In genomic region chr19:6402834-6403608, GRCh38 we compare ENCODE assay signal across 1 cellular context.
TF ChIP-seq lines count a peak whose summit lies in the region.

No MANE protein-coding gene starts in this region.

TF ChIP-seq in HepG2, 621 proteins besides CTCF, POLR2A, EP300 and RAD21 (continued from another document and continues in another):
- TF ChIP-seq PRMT3 (CRISPR knock-in tag; IDR thresholded peaks at IDR 0.05; ENCODE audit: borderline replicate concordance, low read depth), result no peak
- TF ChIP-seq GFI1 (CRISPR knock-in tag; IDR thresholded peaks at IDR 0.05; ENCODE audit: borderline replicate concordance), result peak; percentile 94
- TF ChIP-seq SRSF1 (optimal IDR thresholded peaks at IDR 0.05; ENCODE audit: low read depth, low read length), result no peak
- TF ChIP-seq PITX1 (CRISPR knock-in tag; IDR thresholded peaks at IDR 0.05), result 0 out of 2 replicates have a peak, but pooled peaks have one; percentile 21
- TF ChIP-seq TFDP2 (CRISPR knock-in tag; IDR thresholded peaks at IDR 0.05), result no peak
- TF ChIP-seq DPF2 (CRISPR knock-in tag; IDR thresholded peaks at IDR 0.05; ENCODE audit: borderline replicate concordance, low read depth), result peak; percentile 19; the same call in 1 of the 2 replicates
- TF ChIP-seq HOXA3 (CRISPR knock-in tag; IDR thresholded peaks at IDR 0.05), result peak; percentile 40; the same call in 1 of the 2 replicates
- TF ChIP-seq NR2F6 (IDR thresholded peaks at IDR 0.05), result peak; percentile 94
- TF ChIP-seq NR2F6 (CRISPR knock-in tag; IDR thresholded peaks at IDR 0.05), result peak; percentile 85
- TF ChIP-seq ZNF317 (CRISPR knock-in tag; IDR thresholded peaks at IDR 0.05), result no peak
- peak; percentile 28; the same call in 1 of the 2 replicates for TF ChIP-seq POGK (CRISPR knock-in tag; conservative IDR thresholded peaks at IDR 0.05)
- peak; percentile 41; the same call in 1 of the 2 replicates for TF ChIP-seq ZBTB7B (CRISPR knock-in tag; IDR thresholded peaks at IDR 0.05)
- TF ChIP-seq HDAC2 (CRISPR knock-in tag; IDR thresholded peaks at IDR 0.05), result peak; percentile 62
- 0 out of 2 replicates have a peak, but pooled peaks have one; percentile 12 for TF ChIP-seq ZFY (CRISPR knock-in tag; IDR thresholded peaks at IDR 0.05)
- TF ChIP-seq TFAP4 (IDR thresholded peaks at IDR 0.05; ENCODE audit: borderline replicate concordance, low read depth), result peak; percentile 81
- TF ChIP-seq, protein P1, sequence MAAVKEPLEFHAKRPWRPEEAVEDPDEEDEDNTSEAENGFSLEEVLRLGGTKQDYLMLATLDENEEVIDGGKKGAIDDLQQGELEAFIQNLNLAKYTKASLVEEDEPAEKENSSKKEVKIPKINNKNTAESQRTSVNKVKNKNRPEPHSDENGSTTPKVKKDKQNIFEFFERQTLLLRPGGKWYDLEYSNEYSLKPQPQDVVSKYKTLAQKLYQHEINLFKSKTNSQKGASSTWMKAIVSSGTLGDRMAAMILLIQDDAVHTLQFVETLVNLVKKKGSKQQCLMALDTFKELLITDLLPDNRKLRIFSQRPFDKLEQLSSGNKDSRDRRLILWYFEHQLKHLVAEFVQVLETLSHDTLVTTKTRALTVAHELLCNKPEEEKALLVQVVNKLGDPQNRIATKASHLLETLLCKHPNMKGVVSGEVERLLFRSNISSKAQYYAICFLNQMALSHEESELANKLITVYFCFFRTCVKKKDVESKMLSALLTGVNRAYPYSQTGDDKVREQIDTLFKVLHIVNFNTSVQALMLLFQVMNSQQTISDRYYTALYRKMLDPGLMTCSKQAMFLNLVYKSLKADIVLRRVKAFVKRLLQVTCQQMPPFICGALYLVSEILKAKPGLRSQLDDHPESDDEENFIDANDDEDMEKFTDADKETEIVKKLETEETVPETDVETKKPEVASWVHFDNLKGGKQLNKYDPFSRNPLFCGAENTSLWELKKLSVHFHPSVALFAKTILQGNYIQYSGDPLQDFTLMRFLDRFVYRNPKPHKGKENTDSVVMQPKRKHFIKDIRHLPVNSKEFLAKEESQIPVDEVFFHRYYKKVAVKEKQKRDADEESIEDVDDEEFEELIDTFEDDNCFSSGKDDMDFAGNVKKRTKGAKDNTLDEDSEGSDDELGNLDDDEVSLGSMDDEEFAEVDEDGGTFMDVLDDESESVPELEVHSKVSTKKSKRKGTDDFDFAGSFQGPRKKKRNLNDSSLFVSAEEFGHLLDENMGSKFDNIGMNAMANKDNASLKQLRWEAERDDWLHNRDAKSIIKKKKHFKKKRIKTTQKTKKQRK (IDR thresholded peaks at IDR 0.05; ENCODE audit: low read length), result no peak
- no peak for TF ChIP-seq ZNF550 (CRISPR knock-in tag; IDR thresholded peaks at IDR 0.05; ENCODE audit: borderline replicate concordance)
- peak; percentile 78 for TF ChIP-seq TCF7 (IDR thresholded peaks at IDR 0.05; ENCODE audit: low read depth)
- no peak for TF ChIP-seq PAX8 (CRISPR knock-in tag; IDR thresholded peaks at IDR 0.05; ENCODE audit: borderline replicate concordance)
- TF ChIP-seq RXRA (CRISPR knock-in tag; IDR thresholded peaks at IDR 0.05), result peak; percentile 58; the same call in 1 of the 2 replicates
- peak; percentile 72 for TF ChIP-seq BCL6 (CRISPR knock-in tag; IDR thresholded peaks at IDR 0.05)
- peak; percentile 58; the same call in 1 of the 2 replicates for TF ChIP-seq MTA1 (CRISPR knock-in tag; IDR thresholded peaks at IDR 0.05; ENCODE audit: borderline replicate concordance)
- 0 out of 2 replicates have a peak, but pooled peaks have one; percentile 42 for TF ChIP-seq ZNF709 (CRISPR knock-in tag; IDR thresholded peaks at IDR 0.05)
- peak; percentile 81 for TF ChIP-seq NR2F2 (IDR thresholded peaks at IDR 0.05; ENCODE audit: borderline replicate concordance, low read depth)
- TF ChIP-seq, protein P2, sequence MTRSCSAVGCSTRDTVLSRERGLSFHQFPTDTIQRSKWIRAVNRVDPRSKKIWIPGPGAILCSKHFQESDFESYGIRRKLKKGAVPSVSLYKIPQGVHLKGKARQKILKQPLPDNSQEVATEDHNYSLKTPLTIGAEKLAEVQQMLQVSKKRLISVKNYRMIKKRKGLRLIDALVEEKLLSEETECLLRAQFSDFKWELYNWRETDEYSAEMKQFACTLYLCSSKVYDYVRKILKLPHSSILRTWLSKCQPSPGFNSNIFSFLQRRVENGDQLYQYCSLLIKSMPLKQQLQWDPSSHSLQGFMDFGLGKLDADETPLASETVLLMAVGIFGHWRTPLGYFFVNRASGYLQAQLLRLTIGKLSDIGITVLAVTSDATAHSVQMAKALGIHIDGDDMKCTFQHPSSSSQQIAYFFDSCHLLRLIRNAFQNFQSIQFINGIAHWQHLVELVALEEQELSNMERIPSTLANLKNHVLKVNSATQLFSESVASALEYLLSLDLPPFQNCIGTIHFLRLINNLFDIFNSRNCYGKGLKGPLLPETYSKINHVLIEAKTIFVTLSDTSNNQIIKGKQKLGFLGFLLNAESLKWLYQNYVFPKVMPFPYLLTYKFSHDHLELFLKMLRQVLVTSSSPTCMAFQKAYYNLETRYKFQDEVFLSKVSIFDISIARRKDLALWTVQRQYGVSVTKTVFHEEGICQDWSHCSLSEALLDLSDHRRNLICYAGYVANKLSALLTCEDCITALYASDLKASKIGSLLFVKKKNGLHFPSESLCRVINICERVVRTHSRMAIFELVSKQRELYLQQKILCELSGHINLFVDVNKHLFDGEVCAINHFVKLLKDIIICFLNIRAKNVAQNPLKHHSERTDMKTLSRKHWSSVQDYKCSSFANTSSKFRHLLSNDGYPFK (CRISPR knock-in tag; IDR thresholded peaks at IDR 0.05; ENCODE audit: borderline replicate concordance), result 0 out of 2 replicates have a peak, but pooled peaks have one; percentile 40
- peak; percentile 98 for TF ChIP-seq MYNN (CRISPR knock-in tag; IDR thresholded peaks at IDR 0.05; ENCODE audit: low read depth)
- peak; percentile 53; the same call in 1 of the 2 replicates for TF ChIP-seq KLF12 (CRISPR knock-in tag; IDR thresholded peaks at IDR 0.05; ENCODE audit: borderline replicate concordance)
- peak; percentile 50; the same call in 1 of the 2 replicates for TF ChIP-seq SOX5 (CRISPR knock-in tag; IDR thresholded peaks at IDR 0.05; ENCODE audit: borderline replicate concordance)
- peak; percentile 71; the same call in 1 of the 2 replicates for TF ChIP-seq ZNF503 (CRISPR knock-in tag; IDR thresholded peaks at IDR 0.05)
- peak; percentile 97 for TF ChIP-seq TBX2 (CRISPR knock-in tag; IDR thresholded peaks at IDR 0.05; ENCODE audit: borderline replicate concordance)
- TF ChIP-seq XRCC5 (optimal IDR thresholded peaks at IDR 0.05; ENCODE audit: low read length), result peak; percentile 58
- 0 out of 2 replicates have a peak, but pooled peaks have one; percentile 13 for TF ChIP-seq NAIF1 (CRISPR knock-in tag; IDR thresholded peaks at IDR 0.05; ENCODE audit: borderline replicate concordance)
- TF ChIP-seq THAP11 (CRISPR knock-in tag; IDR thresholded peaks at IDR 0.05), result peak; percentile 41
- TF ChIP-seq MYC (CRISPR knock-in tag; IDR thresholded peaks at IDR 0.05; ENCODE audit: borderline replicate concordance), result peak; percentile 42; the same call in 1 of the 2 replicates
- TF ChIP-seq MAZ (IDR thresholded peaks at IDR 0.05; ENCODE audit: borderline replicate concordance, low read depth, low read length), result peak; percentile 39; the same call in 1 of the 2 replicates
- TF ChIP-seq MAZ (CRISPR knock-in tag; IDR thresholded peaks at IDR 0.05; ENCODE audit: low read depth), result 0 out of 2 replicates have a peak, but pooled peaks have one; percentile 30
- TF ChIP-seq NCOR1 (IDR thresholded peaks at IDR 0.05; ENCODE audit: borderline replicate concordance, low read length), result peak; percentile 71
- TF ChIP-seq ZNF652 (CRISPR knock-in tag; IDR thresholded peaks at IDR 0.05; ENCODE audit: borderline replicate concordance, low read depth), result 0 out of 2 replicates have a peak, but pooled peaks have one; percentile 41
- peak; percentile 57 for TF ChIP-seq HMG20B (CRISPR knock-in tag; conservative IDR thresholded peaks at IDR 0.05)
- peak; percentile 44 for TF ChIP-seq TEAD3 (CRISPR knock-in tag; optimal IDR thresholded peaks at IDR 0.05; ENCODE audit: borderline replicate concordance)
- TF ChIP-seq, protein P3, sequence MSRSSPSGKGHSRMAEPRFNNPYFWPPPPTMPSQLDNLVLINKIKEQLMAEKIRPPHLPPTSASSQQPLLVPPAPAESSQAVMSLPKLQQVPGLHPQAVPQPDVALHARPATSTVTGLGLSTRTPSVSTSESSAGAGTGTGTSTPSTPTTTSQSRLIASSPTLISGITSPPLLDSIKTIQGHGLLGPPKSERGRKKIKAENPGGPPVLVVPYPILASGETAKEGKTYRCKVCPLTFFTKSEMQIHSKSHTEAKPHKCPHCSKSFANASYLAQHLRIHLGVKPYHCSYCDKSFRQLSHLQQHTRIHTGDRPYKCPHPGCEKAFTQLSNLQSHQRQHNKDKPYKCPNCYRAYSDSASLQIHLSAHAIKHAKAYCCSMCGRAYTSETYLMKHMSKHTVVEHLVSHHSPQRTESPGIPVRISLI (CRISPR knock-in tag; IDR thresholded peaks at IDR 0.05; ENCODE audit: borderline replicate concordance), result peak; percentile 95
- TF ChIP-seq NFE2L1 (CRISPR knock-in tag; IDR thresholded peaks at IDR 0.05; ENCODE audit: borderline replicate concordance), result 0 out of 2 replicates have a peak, but pooled peaks have one; percentile 43
- TF ChIP-seq, protein P4, sequence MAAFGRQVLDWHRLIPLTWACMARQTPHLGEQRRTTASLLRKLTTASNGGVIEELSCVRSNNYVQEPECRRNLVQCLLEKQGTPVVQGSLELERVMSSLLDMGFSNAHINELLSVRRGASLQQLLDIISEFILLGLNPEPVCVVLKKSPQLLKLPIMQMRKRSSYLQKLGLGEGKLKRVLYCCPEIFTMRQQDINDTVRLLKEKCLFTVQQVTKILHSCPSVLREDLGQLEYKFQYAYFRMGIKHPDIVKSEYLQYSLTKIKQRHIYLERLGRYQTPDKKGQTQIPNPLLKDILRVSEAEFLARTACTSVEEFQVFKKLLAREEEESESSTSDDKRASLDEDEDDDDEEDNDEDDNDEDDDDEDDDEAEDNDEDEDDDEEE (CRISPR knock-in tag; IDR thresholded peaks at IDR 0.05), result 0 out of 2 replicates have a peak, but pooled peaks have one; percentile 35
- TF ChIP-seq PHF21A (CRISPR knock-in tag; IDR thresholded peaks at IDR 0.05), result peak; percentile 84; the same call in 1 of the 2 replicates
- TF ChIP-seq, protein P5, sequence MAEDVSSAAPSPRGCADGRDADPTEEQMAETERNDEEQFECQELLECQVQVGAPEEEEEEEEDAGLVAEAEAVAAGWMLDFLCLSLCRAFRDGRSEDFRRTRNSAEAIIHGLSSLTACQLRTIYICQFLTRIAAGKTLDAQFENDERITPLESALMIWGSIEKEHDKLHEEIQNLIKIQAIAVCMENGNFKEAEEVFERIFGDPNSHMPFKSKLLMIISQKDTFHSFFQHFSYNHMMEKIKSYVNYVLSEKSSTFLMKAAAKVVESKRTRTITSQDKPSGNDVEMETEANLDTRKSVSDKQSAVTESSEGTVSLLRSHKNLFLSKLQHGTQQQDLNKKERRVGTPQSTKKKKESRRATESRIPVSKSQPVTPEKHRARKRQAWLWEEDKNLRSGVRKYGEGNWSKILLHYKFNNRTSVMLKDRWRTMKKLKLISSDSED (CRISPR knock-in tag; IDR thresholded peaks at IDR 0.05), result 0 out of 2 replicates have a peak, but pooled peaks have one; percentile 44
- 0 out of 2 replicates have a peak, but pooled peaks have one; percentile 40 for TF ChIP-seq HOXA5 (CRISPR knock-in tag; IDR thresholded peaks at IDR 0.05)
- TF ChIP-seq ZNF724P (CRISPR knock-in tag; IDR thresholded peaks at IDR 0.05; ENCODE audit: borderline replicate concordance), result peak; percentile 44; the same call in 1 of the 2 replicates
- no peak for TF ChIP-seq SOX6 (IDR thresholded peaks at IDR 0.05)
- peak; percentile 75 for TF ChIP-seq SOX6 (CRISPR knock-in tag; IDR thresholded peaks at IDR 0.05)
- TF ChIP-seq ZNF468 (CRISPR knock-in tag; IDR thresholded peaks at IDR 0.05), result 0 out of 2 replicates have a peak, but pooled peaks have one; percentile 40
